ENCODE assay signal across 30 cellular contexts in genomic region chr11:21641839-21642238, GRCh38.
A peak's percentile ranks its signal among the peaks of the same experiment; 100 is the strongest.
DNase-seq lines count a peak whose midpoint lies in the region; ATAC-seq and TF ChIP-seq lines count a peak whose summit lies in the region.
"Had no signal": no experiment of that assay in that cellular context is flagged by ENCODE, and none has a peak within 500 bp of the region (broad histone marks: within the 10 kb centered on the region; RNA-seq: fewer than 3 reads in every experiment).

No MANE protein-coding gene starts in this region.

- H3K4me2 ChIP-seq in Karpas-422 (ENCODE audit: low read depth, low read length, poor library complexity, severe bottlenecking): peak overlapping the region; percentile 80
- H3K4me2 ChIP-seq: A549; BLaER1; BLaER1 treated with 17β-estradiol and CSF1 and Interleukin-3, amounts not matched to agents 10 nM and 100 nM had no signal

- no peaks in the 10 kb centered on the region for H3K9me2 ChIP-seq in Karpas-422 (replicated peaks; ENCODE audit: insufficient read depth, low read length)

- DNase-seq in BE2C: peak; percentile 12
- no peak for DNase-seq in Karpas-422
- DNase-seq in SK-N-DZ (ENCODE audit: low spot score): peak; percentile 78
- DNase-seq in body of pancreas: no peak
- DNase-seq in NAMALWA (ENCODE audit: low spot score): no peak
- DNase-seq: 8988T; ACHN; AML-193; C1 segment of cervical spinal cord; Caco-2; Calu3; CD4-positive, alpha-beta memory T cell; CD4-positive, alpha-beta T cell; CD4-positive, CD25-positive, alpha-beta regulatory T cell; CD8-positive, alpha-beta memory T cell; CD8-positive, alpha-beta T cell; COR-L47; DMS 273 treated with DMSO at 0.1 percent for 48 hours; DMS153; DMS53; DMS79; DMS79 treated with DMSO at 0.1 percent for 48 hours; DND-41; EL had no signal

- ATAC-seq in body of pancreas: no peak
- no peak for ATAC-seq in HG02840 (IDR thresholded peaks at IDR 0.05; ENCODE audit: low FRiP score, unreplicated experiment)
- ATAC-seq: A549; CD8-positive, alpha-beta T cell had no signal

- TF ChIP-seq CTCF in BE2C (IDR thresholded peaks at IDR 0.05; ENCODE audit: low read depth, low read length) (no peak), body of pancreas (IDR thresholded peaks at IDR 0.05) (no peak)

- H3K36me3 ChIP-seq in BE2C (no peaks in the 10 kb centered on the region), Karpas-422 (ENCODE audit: insufficient read depth, low read length) (no peaks in the 10 kb centered on the region; the same call in 1 of the 2 replicates), body of pancreas (replicated peaks in 1 of 2; ENCODE audit: insufficient read depth in 1 of 2, low read depth in 2 of 2) (no peaks in the 10 kb centered on the region)
- H3K36me3 ChIP-seq: BLaER1; BLaER1 treated with 17β-estradiol and CSF1 and Interleukin-3, amounts not matched to agents 10 nM and 100 nM had no signal

- H3K9ac ChIP-seq in Karpas-422 (ENCODE audit: low read length): no peak overlapping the region
- H3K9ac ChIP-seq: BLaER1; BLaER1 treated with 17β-estradiol and CSF1 and Interleukin-3, amounts not matched to agents 10 nM and 100 nM had no signal

- H3K9me3 ChIP-seq in BE2C (no peaks in the 10 kb centered on the region), Karpas-422 (ENCODE audit: low read length) (no peaks in the 10 kb centered on the region), body of pancreas (no peaks in the 10 kb centered on the region)
- H3K9me3 ChIP-seq: A549, BLaER1, Caco-2 had no signal

- WGBS in body of pancreas, 2 donors: 68 to 83% methylated on average over 2 of the region's 2 CpGs

- no peaks in the 10 kb centered on the region for H4K20me1 ChIP-seq in Karpas-422 (ENCODE audit: insufficient read depth, low read depth, low read length)
- H4K20me1 ChIP-seq: BLaER1; BLaER1 treated with 17β-estradiol and CSF1 and Interleukin-3, amounts not matched to agents 10 nM and 100 nM had no signal

- H3K27ac ChIP-seq in Karpas-422 (ENCODE audit: low read length): peak overlapping the region; percentile 99
- no peak overlapping the region for H3K27ac ChIP-seq in body of pancreas
- H3K27ac ChIP-seq: 22Rv1; A549; BLaER1; BLaER1 treated with 17β-estradiol and CSF1 and Interleukin-3, amounts not matched to agents 10 nM and 100 nM; C4-2B had no signal

- intact Hi-C loops in body of pancreas (cut with DNase I): no loop called here

- H3K27me3 ChIP-seq in BE2C (no peaks in the 10 kb centered on the region), Karpas-422 (ENCODE audit: low read length) (no peaks in the 10 kb centered on the region), body of pancreas (no peaks in the 10 kb centered on the region)
- H3K27me3 ChIP-seq: BLaER1; BLaER1 treated with 17β-estradiol and CSF1 and Interleukin-3, amounts not matched to agents 10 nM and 100 nM had no signal

- H3K4me3 ChIP-seq in BE2C (ENCODE audit: low read depth, low read length) (no peak overlapping the region), Karpas-422 (ENCODE audit: low read length) (no peak overlapping the region), body of pancreas (no peak overlapping the region)
- H3K4me3 ChIP-seq: A549; BLaER1; BLaER1 treated with 17β-estradiol and CSF1 and Interleukin-3, amounts not matched to agents 10 nM and 100 nM had no signal

- H3K4me1 ChIP-seq in BE2C: peaks cover 7% of the 10 kb centered on the region; the same call in 1 of the 2 replicates
- H3K4me1 ChIP-seq in Karpas-422 (ENCODE audit: low read length): peaks cover 69% of the 10 kb centered on the region
- no peaks in the 10 kb centered on the region for H3K4me1 ChIP-seq in body of pancreas
- H3K4me1 ChIP-seq: A549, BLaER1, Caco-2 had no signal

- TF ChIP-seq POLR2A in body of pancreas (IDR thresholded peaks at IDR 0.05): no peak

- no peaks in the 10 kb centered on the region for H3K79me2 ChIP-seq in Karpas-422 (ENCODE audit: low read length)

- peak overlapping the region; percentile 15; the same call in 1 of the 2 replicates for H2AFZ ChIP-seq in Karpas-422 (ENCODE audit: low read length)

Comparison
In these comparisons a context has a peak if more than half of its experiments do, and no peak if none do; other contexts are left out.
1. DNase-seq: peak in BE2C (single experiment) and SK-N-DZ (single experiment); none in Karpas-422 (single experiment), body of pancreas (0 of 4) and NAMALWA (single experiment).